Comparison of ENCODE assay signal across 17 cellular contexts in genomic region chr3:189822726-189823125, GRCh38.
A peak's percentile ranks its signal among the peaks of the same experiment; 100 is the strongest.
DNase-seq lines count a peak whose midpoint lies in the region; ATAC-seq and TF ChIP-seq lines count a peak whose summit lies in the region.
"Had no signal": no experiment of that assay in that cellular context is flagged by ENCODE, and none has a peak within 500 bp of the region (broad histone marks: within the 10 kb centered on the region; RNA-seq: fewer than 3 reads in every experiment).

No MANE protein-coding gene starts in this region.

- H3K4me3 Mint-ChIP-seq in WTC11: no peak overlapping the region
- H3K4me3 Mint-ChIP-seq: activated CD8-positive, alpha-beta T cell treated with anti-CD3 and anti-CD28 coated beads for 36 hours; activated naive CD8-positive, alpha-beta T cell treated with anti-CD3 and anti-CD28 coated beads, Interleukin-2, amount 50 U/mL, for 24 hours; activated T-cell treated with anti-CD3 and anti-CD28 coated beads, Interleukin-2, amount 50 U/mL, for 72 hours; stimulated activated memory B cell treated with anti-CD40 and anti-IgM and Interleukin-4, amounts not matched to agents 10 μg/mL and 1 μg/mL and 100 μg/mL, for 72 hours had no signal

- TF ChIP-seq CTCF in WTC11 (IDR thresholded peaks at IDR 0.05) (no peak), fibroblast of the aortic adventitia (IDR thresholded peaks at IDR 0.05; ENCODE audit: insufficient read depth, low read length) (peak; percentile 14)

- intact Hi-C loops in left ventricle myocardium superior (cut with micrococcal nuclease) (no loop called here), left cardiac atrium (cut with DNase I) (no loop called here)

- peaks cover 13% of the 10 kb centered on the region for H3K4me1 Mint-ChIP-seq in WTC11
- H3K4me1 Mint-ChIP-seq: activated naive CD8-positive, alpha-beta T cell treated with anti-CD3 and anti-CD28 coated beads, Interleukin-2, amount 50 U/mL, for 24 hours; stimulated activated memory B cell treated with anti-CD40 and anti-IgM and Interleukin-4, amounts not matched to agents 10 μg/mL and 1 μg/mL and 100 μg/mL, for 72 hours had no signal

- no peak for DNase-seq in left ventricle myocardium superior
- no peak for DNase-seq in left cardiac atrium
- no peak for DNase-seq in WTC11 (ENCODE audit: low spot score)
- DNase-seq in fibroblast of the aortic adventitia (ENCODE audit: low read depth): no peak
- DNase-seq in globus pallidus (ENCODE audit: low spot score): no peak
- DNase-seq in activated CD4-positive, CD25-positive, alpha-beta regulatory T cell (lab: John Stamatoyannopoulos, UW): no peak
- no peak for DNase-seq in Ammon's horn (ENCODE audit: low spot score)
- DNase-seq: activated CD8-positive, alpha-beta T cell treated with anti-CD3 and anti-CD28 coated beads for 36 hours; activated naive CD8-positive, alpha-beta T cell treated with anti-CD3 and anti-CD28 coated beads, Interleukin-2, amount 50 U/mL, for 24 hours; activated T-cell treated with anti-CD3 and anti-CD28 coated beads, Interleukin-2, amount 50 U/mL, for 72 hours; erythroblast; heart right ventricle; islet precursor cell; NCI-H1694 treated with DMSO at 0.1 percent for 48 hours; transverse colon had no signal

- no peak overlapping the region for H3K4me3 ChIP-seq in fibroblast of the aortic adventitia (ENCODE audit: low read depth, low read length)
- H3K4me3 ChIP-seq: heart right ventricle, transverse colon had no signal

- no peaks in the 10 kb centered on the region for H3K9me3 Mint-ChIP-seq in WTC11
- H3K9me3 Mint-ChIP-seq: activated CD8-positive, alpha-beta T cell treated with anti-CD3 and anti-CD28 coated beads for 36 hours; activated naive CD8-positive, alpha-beta T cell treated with anti-CD3 and anti-CD28 coated beads, Interleukin-2, amount 50 U/mL, for 24 hours; activated T-cell treated with anti-CD3 and anti-CD28 coated beads, Interleukin-2, amount 50 U/mL, for 72 hours; stimulated activated memory B cell treated with anti-CD40 and anti-IgM and Interleukin-4, amounts not matched to agents 10 μg/mL and 1 μg/mL and 100 μg/mL, for 72 hours had no signal

- H3K27me3 Mint-ChIP-seq in WTC11 (ENCODE audit: low read depth): no peaks in the 10 kb centered on the region
- H3K27me3 Mint-ChIP-seq: activated naive CD8-positive, alpha-beta T cell treated with anti-CD3 and anti-CD28 coated beads, Interleukin-2, amount 50 U/mL, for 24 hours; stimulated activated memory B cell treated with anti-CD40 and anti-IgM and Interleukin-4, amounts not matched to agents 10 μg/mL and 1 μg/mL and 100 μg/mL, for 72 hours had no signal

- no peaks in the 10 kb centered on the region for H3K36me3 Mint-ChIP-seq in WTC11
- H3K36me3 Mint-ChIP-seq: stimulated activated memory B cell treated with anti-CD40 and anti-IgM and Interleukin-4, amounts not matched to agents 10 μg/mL and 1 μg/mL and 100 μg/mL, for 72 hours had no signal

- POLR2A ChIA-PET in WTC11 (lab: Charles Lee): no interaction called here

- CTCF ChIA-PET in WTC11 (lab: Charles Lee): no interaction called here

- ATAC-seq in left ventricle myocardium superior (peak; percentile 12), left cardiac atrium (no peak), WTC11 (peak; percentile 88), GM18517 (IDR thresholded peaks at IDR 0.05; ENCODE audit: unreplicated experiment) (no peak)
- ATAC-seq: activated CD8-positive, alpha-beta T cell treated with anti-CD3 and anti-CD28 coated beads for 36 hours; activated naive CD8-positive, alpha-beta T cell treated with anti-CD3 and anti-CD28 coated beads, Interleukin-2, amount 50 U/mL, for 24 hours; stimulated activated memory B cell treated with anti-CD40 and anti-IgM and Interleukin-4, amounts not matched to agents 10 μg/mL and 1 μg/mL and 100 μg/mL, for 72 hours had no signal

- no peak overlapping the region for H3K27ac Mint-ChIP-seq in WTC11
- H3K27ac Mint-ChIP-seq: activated CD8-positive, alpha-beta T cell treated with anti-CD3 and anti-CD28 coated beads for 36 hours; activated naive CD8-positive, alpha-beta T cell treated with anti-CD3 and anti-CD28 coated beads, Interleukin-2, amount 50 U/mL, for 24 hours; activated T-cell treated with anti-CD3 and anti-CD28 coated beads, Interleukin-2, amount 50 U/mL, for 72 hours; stimulated activated memory B cell treated with anti-CD40 and anti-IgM and Interleukin-4, amounts not matched to agents 10 μg/mL and 1 μg/mL and 100 μg/mL, for 72 hours had no signal

TF ChIP-seq in WTC11, 78 proteins besides CTCF, POLR2A, EP300 and RAD21:
- TF ChIP-seq NR2C2 (CRISPR knock-in tag; IDR thresholded peaks at IDR 0.05): no peak

Comparison
In these comparisons a context has a peak if more than half of its experiments do, and no peak if none do; other contexts are left out.
1. ATAC-seq: peak in left ventricle myocardium superior (single experiment) and WTC11 (single experiment); none in left cardiac atrium (0 of 2) and GM18517 (single experiment).